1 cellular context compared by ENCODE assay signal in genomic region chr3:196643201-196643749, GRCh38.
TF ChIP-seq lines count a peak whose summit lies in the region.

No MANE protein-coding gene starts in this region.

TF ChIP-seq in H1, 55 proteins besides CTCF, POLR2A, EP300 and RAD21 (continued from another document):
- no peak for TF ChIP-seq SAP30 (IDR thresholded peaks at IDR 0.05; ENCODE audit: insufficient read depth, insufficient replicate concordance, low read length)
- TF ChIP-seq TBP (IDR thresholded peaks at IDR 0.05; ENCODE audit: low read depth, low read length) = no peak
- no peak for TF ChIP-seq PHF8 (conservative IDR thresholded peaks at IDR 0.05; ENCODE audit: low read depth, low read length)
- TF ChIP-seq HDAC2 (IDR thresholded peaks at IDR 0.05; ENCODE audit: borderline replicate concordance in 1 of 2, low read depth in 2 of 2, low read length in 2 of 2) = no peak
- TF ChIP-seq YY1 (IDR thresholded peaks at IDR 0.05; ENCODE audit: low read depth, low read length) = no peak
